1 cellular context compared by ENCODE assay signal in the genomic region with DNA sequence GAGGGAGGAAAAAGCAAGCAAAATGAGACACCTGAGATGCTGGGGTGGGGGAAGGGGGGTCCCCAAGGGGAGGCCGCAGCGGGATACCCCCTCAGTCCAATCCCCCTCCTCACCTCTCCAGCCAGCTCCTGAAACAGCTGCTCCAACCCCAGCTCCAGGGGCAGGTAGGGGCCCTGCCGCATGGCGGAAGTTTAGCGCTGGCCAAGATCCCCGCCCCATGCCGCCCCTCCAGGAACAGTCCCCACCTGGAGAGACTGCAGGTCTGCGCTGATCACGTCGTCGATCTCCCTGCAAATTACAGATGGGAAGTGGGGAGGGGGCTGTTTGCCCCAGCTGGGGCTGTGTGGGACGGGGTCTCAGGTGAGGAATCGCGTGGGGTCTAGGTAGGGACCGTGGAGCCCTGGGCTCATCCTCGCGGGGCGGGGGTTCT.
TF ChIP-seq lines count a peak whose summit lies in the region.

No MANE protein-coding gene starts in this region.

TF ChIP-seq in H1, 55 proteins besides CTCF, POLR2A, EP300 and RAD21:
- TF ChIP-seq SP1 (IDR thresholded peaks at IDR 0.05; ENCODE audit: low read depth, low read length), result 0 out of 2 replicates have a peak, but pooled peaks have one; percentile 23
- TF ChIP-seq KDM4A (IDR thresholded peaks at IDR 0.05; ENCODE audit: low read depth, low read length, severe bottlenecking), result no peak
- TF ChIP-seq GTF2F1 (IDR thresholded peaks at IDR 0.05; ENCODE audit: borderline replicate concordance, low read depth, low read length), result no peak
- TF ChIP-seq SAP30 (IDR thresholded peaks at IDR 0.05; ENCODE audit: insufficient read depth, insufficient replicate concordance, low read length), result no peak
- TF ChIP-seq, protein P1, sequence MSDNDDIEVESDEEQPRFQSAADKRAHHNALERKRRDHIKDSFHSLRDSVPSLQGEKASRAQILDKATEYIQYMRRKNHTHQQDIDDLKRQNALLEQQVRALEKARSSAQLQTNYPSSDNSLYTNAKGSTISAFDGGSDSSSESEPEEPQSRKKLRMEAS (IDR thresholded peaks at IDR 0.05), result peak; percentile 62; the same call in 1 of the 2 replicates
- TF ChIP-seq CTBP2 (IDR thresholded peaks at IDR 0.05; ENCODE audit: borderline replicate concordance, insufficient read depth, insufficient read length, low read length), result no peak
- TF ChIP-seq RBBP5 (IDR thresholded peaks at IDR 0.05; ENCODE audit: borderline replicate concordance, low read depth, low read length), result no peak
- TF ChIP-seq RFX5 (IDR thresholded peaks at IDR 0.05; ENCODE audit: borderline replicate concordance, low read depth, low read length), result no peak
- TF ChIP-seq SIN3A (conservative IDR thresholded peaks at IDR 0.05 in 1 of 2, IDR thresholded peaks at IDR 0.05 in 1 of 2; ENCODE audit: low read depth in 1 of 2, low read length in 2 of 2), result 0 out of 4 replicates have a peak, but pooled peaks of 1 of the 2 experiments have one; percentile 48
- TF ChIP-seq SP4 (IDR thresholded peaks at IDR 0.05; ENCODE audit: low read length), result no peak
- TF ChIP-seq CHD2 (IDR thresholded peaks at IDR 0.05; ENCODE audit: low read length), result no peak
- TF ChIP-seq HDAC6 (IDR thresholded peaks at IDR 0.05; ENCODE audit: low read depth, low read length), result no peak
- TF ChIP-seq, protein P2, sequence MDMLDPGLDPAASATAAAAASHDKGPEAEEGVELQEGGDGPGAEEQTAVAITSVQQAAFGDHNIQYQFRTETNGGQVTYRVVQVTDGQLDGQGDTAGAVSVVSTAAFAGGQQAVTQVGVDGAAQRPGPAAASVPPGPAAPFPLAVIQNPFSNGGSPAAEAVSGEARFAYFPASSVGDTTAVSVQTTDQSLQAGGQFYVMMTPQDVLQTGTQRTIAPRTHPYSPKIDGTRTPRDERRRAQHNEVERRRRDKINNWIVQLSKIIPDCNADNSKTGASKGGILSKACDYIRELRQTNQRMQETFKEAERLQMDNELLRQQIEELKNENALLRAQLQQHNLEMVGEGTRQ (IDR thresholded peaks at IDR 0.05; ENCODE audit: low read length), result no peak
- TF ChIP-seq E2F6 (IDR thresholded peaks at IDR 0.05), result no peak
- no peak for TF ChIP-seq CREB1 (IDR thresholded peaks at IDR 0.05)
- no peak for TF ChIP-seq EZH2 (IDR thresholded peaks at IDR 0.05; ENCODE audit: low read depth, low read length, severe bottlenecking)
- no peak for TF ChIP-seq SP2 (IDR thresholded peaks at IDR 0.05; ENCODE audit: low read length)
- no peak for TF ChIP-seq PHF8 (conservative IDR thresholded peaks at IDR 0.05; ENCODE audit: low read depth, low read length)
- TF ChIP-seq TAF1 (IDR thresholded peaks at IDR 0.05; ENCODE audit: low read depth, low read length), result no peak
- TF ChIP-seq BCL11A (IDR thresholded peaks at IDR 0.05; ENCODE audit: low read depth in 2 of 2, low read length in 2 of 2), result no peak
- TF ChIP-seq POLR2AphosphoS5 (IDR thresholded peaks at IDR 0.05; ENCODE audit: low read depth, low read length), result no peak
- TF ChIP-seq BACH1 (IDR thresholded peaks at IDR 0.05; ENCODE audit: low read length), result no peak
- no peak for TF ChIP-seq RXRA (IDR thresholded peaks at IDR 0.05; ENCODE audit: insufficient read depth, low read depth, low read length)
